Comparison of ENCODE assay signal across 1 cellular context in the genomic region with DNA sequence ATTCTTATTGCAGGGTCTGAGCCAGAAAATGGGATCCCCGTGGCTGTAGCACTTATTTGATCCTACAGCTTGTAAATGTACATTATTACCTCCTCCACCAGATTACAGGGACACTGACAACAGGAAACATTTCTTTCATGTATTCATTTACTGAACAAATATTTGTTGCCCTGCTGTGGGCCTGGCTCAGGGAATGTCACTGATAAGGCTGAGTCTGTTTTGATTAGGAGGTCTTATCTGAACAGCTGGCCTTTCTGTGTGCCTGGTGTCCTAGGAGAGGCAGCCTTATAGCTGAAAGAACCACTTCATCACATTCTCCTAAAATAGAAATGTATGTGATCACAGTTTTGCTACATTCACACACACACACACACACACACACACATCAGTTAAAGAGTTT.
A peak's percentile ranks its signal among the peaks of the same experiment; 100 is the strongest.
TF ChIP-seq lines count a peak whose summit lies in the region.

No MANE protein-coding gene starts in this region.

TF ChIP-seq in HepG2, 621 proteins besides CTCF, POLR2A, EP300 and RAD21 (continued from another document):
- TF ChIP-seq ZFP36 (IDR thresholded peaks at IDR 0.05; ENCODE audit: borderline replicate concordance, low read depth, low read length, partially characterized antibody) (no peak), ZNF333 (CRISPR knock-in tag; IDR thresholded peaks at IDR 0.05; ENCODE audit: borderline replicate concordance) (no peak), ATF7 (IDR thresholded peaks at IDR 0.05) (no peak), ATF7 (CRISPR knock-in tag; IDR thresholded peaks at IDR 0.05) (no peak), CHD4 (IDR thresholded peaks at IDR 0.05; ENCODE audit: borderline replicate concordance, low read length) (no peak), KDM5B (CRISPR knock-in tag; IDR thresholded peaks at IDR 0.05; ENCODE audit: borderline replicate concordance) (no peak), GATAD1 (CRISPR knock-in tag; IDR thresholded peaks at IDR 0.05) (no peak), MAFK (conservative IDR thresholded peaks at IDR 0.05 in 1 of 2, IDR thresholded peaks at IDR 0.05 in 1 of 2; ENCODE audit: low read length in 2 of 2) (no peak), FOXA3 (CRISPR knock-in tag; IDR thresholded peaks at IDR 0.05) (peak; percentile 85), FOSL1 (CRISPR knock-in tag; IDR thresholded peaks at IDR 0.05; ENCODE audit: borderline replicate concordance) (no peak), ZNF260 (CRISPR knock-in tag; IDR thresholded peaks at IDR 0.05; ENCODE audit: borderline replicate concordance, low read depth) (no peak), ZNF709 (CRISPR knock-in tag; IDR thresholded peaks at IDR 0.05) (no peak), CEBPB (IDR thresholded peaks at IDR 0.05; ENCODE audit: borderline replicate concordance, low read depth, low read length) (no peak), ZNF773 (CRISPR knock-in tag; IDR thresholded peaks at IDR 0.05; ENCODE audit: borderline replicate concordance) (no peak), ZMYM2 (CRISPR knock-in tag; IDR thresholded peaks at IDR 0.05) (no peak), GFI1 (CRISPR knock-in tag; IDR thresholded peaks at IDR 0.05; ENCODE audit: borderline replicate concordance) (peak; percentile 89), NBN (conservative IDR thresholded peaks at IDR 0.05) (no peak), ZNF232 (CRISPR knock-in tag; IDR thresholded peaks at IDR 0.05; ENCODE audit: borderline replicate concordance) (no peak), WIZ (CRISPR knock-in tag; IDR thresholded peaks at IDR 0.05) (no peak)
- TF ChIP-seq, protein P1, sequence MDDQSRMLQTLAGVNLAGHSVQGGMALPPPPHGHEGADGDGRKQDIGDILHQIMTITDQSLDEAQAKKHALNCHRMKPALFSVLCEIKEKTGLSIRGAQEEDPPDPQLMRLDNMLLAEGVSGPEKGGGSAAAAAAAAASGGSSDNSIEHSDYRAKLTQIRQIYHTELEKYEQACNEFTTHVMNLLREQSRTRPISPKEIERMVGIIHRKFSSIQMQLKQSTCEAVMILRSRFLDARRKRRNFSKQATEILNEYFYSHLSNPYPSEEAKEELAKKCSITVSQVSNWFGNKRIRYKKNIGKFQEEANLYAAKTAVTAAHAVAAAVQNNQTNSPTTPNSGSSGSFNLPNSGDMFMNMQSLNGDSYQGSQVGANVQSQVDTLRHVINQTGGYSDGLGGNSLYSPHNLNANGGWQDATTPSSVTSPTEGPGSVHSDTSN (CRISPR knock-in tag; IDR thresholded peaks at IDR 0.05; ENCODE audit: borderline replicate concordance), result no peak
- TF ChIP-seq, protein P2, sequence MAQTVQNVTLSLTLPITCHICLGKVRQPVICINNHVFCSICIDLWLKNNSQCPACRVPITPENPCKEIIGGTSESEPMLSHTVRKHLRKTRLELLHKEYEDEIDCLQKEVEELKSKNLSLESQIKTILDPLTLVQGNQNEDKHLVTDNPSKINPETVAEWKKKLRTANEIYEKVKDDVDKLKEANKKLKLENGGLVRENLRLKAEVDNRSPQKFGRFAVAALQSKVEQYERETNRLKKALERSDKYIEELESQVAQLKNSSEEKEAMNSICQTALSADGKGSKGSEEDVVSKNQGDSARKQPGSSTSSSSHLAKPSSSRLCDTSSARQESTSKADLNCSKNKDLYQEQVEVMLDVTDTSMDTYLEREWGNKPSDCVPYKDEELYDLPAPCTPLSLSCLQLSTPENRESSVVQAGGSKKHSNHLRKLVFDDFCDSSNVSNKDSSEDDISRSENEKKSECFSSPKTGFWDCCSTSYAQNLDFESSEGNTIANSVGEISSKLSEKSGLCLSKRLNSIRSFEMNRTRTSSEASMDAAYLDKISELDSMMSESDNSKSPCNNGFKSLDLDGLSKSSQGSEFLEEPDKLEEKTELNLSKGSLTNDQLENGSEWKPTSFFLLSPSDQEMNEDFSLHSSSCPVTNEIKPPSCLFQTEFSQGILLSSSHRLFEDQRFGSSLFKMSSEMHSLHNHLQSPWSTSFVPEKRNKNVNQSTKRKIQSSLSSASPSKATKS (CRISPR knock-in tag; IDR thresholded peaks at IDR 0.05), result no peak
- TF ChIP-seq, protein P3, sequence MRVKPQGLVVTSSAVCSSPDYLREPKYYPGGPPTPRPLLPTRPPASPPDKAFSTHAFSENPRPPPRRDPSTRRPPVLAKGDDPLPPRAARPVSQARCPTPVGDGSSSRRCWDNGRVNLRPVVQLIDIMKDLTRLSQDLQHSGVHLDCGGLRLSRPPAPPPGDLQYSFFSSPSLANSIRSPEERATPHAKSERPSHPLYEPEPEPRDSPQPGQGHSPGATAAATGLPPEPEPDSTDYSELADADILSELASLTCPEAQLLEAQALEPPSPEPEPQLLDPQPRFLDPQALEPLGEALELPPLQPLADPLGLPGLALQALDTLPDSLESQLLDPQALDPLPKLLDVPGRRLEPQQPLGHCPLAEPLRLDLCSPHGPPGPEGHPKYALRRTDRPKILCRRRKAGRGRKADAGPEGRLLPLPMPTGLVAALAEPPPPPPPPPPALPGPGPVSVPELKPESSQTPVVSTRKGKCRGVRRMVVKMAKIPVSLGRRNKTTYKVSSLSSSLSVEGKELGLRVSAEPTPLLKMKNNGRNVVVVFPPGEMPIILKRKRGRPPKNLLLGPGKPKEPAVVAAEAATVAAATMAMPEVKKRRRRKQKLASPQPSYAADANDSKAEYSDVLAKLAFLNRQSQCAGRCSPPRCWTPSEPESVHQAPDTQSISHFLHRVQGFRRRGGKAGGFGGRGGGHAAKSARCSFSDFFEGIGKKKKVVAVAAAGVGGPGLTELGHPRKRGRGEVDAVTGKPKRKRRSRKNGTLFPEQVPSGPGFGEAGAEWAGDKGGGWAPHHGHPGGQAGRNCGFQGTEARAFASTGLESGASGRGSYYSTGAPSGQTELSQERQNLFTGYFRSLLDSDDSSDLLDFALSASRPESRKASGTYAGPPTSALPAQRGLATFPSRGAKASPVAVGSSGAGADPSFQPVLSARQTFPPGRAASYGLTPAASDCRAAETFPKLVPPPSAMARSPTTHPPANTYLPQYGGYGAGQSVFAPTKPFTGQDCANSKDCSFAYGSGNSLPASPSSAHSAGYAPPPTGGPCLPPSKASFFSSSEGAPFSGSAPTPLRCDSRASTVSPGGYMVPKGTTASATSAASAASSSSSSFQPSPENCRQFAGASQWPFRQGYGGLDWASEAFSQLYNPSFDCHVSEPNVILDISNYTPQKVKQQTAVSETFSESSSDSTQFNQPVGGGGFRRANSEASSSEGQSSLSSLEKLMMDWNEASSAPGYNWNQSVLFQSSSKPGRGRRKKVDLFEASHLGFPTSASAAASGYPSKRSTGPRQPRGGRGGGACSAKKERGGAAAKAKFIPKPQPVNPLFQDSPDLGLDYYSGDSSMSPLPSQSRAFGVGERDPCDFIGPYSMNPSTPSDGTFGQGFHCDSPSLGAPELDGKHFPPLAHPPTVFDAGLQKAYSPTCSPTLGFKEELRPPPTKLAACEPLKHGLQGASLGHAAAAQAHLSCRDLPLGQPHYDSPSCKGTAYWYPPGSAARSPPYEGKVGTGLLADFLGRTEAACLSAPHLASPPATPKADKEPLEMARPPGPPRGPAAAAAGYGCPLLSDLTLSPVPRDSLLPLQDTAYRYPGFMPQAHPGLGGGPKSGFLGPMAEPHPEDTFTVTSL (CRISPR knock-in tag; IDR thresholded peaks at IDR 0.05; ENCODE audit: borderline replicate concordance), result peak; percentile 76; the same call in 1 of the 2 replicates
- TF ChIP-seq, protein P4, sequence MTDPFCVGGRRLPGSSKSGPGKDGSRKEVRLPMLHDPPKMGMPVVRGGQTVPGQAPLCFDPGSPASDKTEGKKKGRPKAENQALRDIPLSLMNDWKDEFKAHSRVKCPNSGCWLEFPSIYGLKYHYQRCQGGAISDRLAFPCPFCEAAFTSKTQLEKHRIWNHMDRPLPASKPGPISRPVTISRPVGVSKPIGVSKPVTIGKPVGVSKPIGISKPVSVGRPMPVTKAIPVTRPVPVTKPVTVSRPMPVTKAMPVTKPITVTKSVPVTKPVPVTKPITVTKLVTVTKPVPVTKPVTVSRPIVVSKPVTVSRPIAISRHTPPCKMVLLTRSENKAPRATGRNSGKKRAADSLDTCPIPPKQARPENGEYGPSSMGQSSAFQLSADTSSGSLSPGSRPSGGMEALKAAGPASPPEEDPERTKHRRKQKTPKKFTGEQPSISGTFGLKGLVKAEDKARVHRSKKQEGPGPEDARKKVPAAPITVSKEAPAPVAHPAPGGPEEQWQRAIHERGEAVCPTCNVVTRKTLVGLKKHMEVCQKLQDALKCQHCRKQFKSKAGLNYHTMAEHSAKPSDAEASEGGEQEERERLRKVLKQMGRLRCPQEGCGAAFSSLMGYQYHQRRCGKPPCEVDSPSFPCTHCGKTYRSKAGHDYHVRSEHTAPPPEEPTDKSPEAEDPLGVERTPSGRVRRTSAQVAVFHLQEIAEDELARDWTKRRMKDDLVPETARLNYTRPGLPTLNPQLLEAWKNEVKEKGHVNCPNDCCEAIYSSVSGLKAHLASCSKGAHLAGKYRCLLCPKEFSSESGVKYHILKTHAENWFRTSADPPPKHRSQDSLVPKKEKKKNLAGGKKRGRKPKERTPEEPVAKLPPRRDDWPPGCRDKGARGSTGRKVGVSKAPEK (CRISPR knock-in tag; IDR thresholded peaks at IDR 0.05; ENCODE audit: borderline replicate concordance), result no peak
- TF ChIP-seq, protein P5, sequence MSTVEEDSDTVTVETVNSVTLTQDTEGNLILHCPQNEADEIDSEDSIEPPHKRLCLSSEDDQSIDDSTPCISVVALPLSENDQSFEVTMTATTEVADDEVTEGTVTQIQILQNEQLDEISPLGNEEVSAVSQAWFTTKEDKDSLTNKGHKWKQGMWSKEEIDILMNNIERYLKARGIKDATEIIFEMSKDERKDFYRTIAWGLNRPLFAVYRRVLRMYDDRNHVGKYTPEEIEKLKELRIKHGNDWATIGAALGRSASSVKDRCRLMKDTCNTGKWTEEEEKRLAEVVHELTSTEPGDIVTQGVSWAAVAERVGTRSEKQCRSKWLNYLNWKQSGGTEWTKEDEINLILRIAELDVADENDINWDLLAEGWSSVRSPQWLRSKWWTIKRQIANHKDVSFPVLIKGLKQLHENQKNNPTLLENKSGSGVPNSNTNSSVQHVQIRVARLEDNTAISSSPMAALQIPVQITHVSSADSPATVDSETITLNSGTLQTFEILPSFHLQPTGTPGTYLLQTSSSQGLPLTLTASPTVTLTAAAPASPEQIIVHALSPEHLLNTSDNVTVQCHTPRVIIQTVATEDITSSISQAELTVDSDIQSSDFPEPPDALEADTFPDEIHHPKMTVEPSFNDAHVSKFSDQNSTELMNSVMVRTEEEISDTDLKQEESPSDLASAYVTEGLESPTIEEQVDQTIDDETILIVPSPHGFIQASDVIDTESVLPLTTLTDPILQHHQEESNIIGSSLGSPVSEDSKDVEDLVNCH (CRISPR knock-in tag; IDR thresholded peaks at IDR 0.05), result no peak
